Comparison of ENCODE assay signal across 13 cellular contexts in genomic region chr7:9488555-9488954, GRCh38.
DNase-seq lines count a peak whose midpoint lies in the region; FAIRE-seq and TF ChIP-seq lines count a peak whose summit lies in the region.
"Had no signal": no experiment of that assay in that cellular context is flagged by ENCODE, and none has a peak within 500 bp of the region (broad histone marks: within the 10 kb centered on the region; RNA-seq: fewer than 3 reads in every experiment).

No MANE protein-coding gene starts in this region.

- H4K20me1 ChIP-seq in fibroblast of lung (ENCODE audit: control insufficient read depth, extremely low read depth, insufficient read depth, low read length), result no peaks in the 10 kb centered on the region

- no peak overlapping the region for H3K4me3 ChIP-seq in fibroblast of lung (replicated peaks in 1 of 4; ENCODE audit: control extremely low read depth in 1 of 4, insufficient read depth in 1 of 4, low read depth in 3 of 4, low read length in 4 of 4)

- H3K4me1 ChIP-seq in fibroblast of lung (ENCODE audit: control insufficient read depth, extremely low read depth, insufficient read depth, low read length), result no peaks in the 10 kb centered on the region

- FAIRE-seq in RCC 7860 (lab: Jason Lieb, UNC), result peak; percentile 82
- FAIRE-seq: small intestine had no signal

- no peak for TF ChIP-seq CTCF in fibroblast of lung (conservative IDR thresholded peaks at IDR 0.05 in 1 of 2, IDR thresholded peaks at IDR 0.05 in 1 of 2; ENCODE audit: low read depth in 1 of 2, low read length in 2 of 2)

- H2AFZ ChIP-seq in fibroblast of lung (ENCODE audit: low read length), result no peak overlapping the region

- H3K9ac ChIP-seq in fibroblast of lung (ENCODE audit: insufficient read depth, low read length), result no peak overlapping the region

- H3K27me3 ChIP-seq in fibroblast of lung (ENCODE audit: control insufficient read depth, insufficient read depth, low read length), result no peaks in the 10 kb centered on the region

- DNase-seq in A172 (ENCODE audit: low spot score), result peak; percentile 88
- peak; percentile 66 for DNase-seq in HCEC 1CT
- DNase-seq in RCC 7860 (ENCODE audit: low spot score), result peak; percentile 44
- peak; percentile 88 to 89 for DNase-seq in fibroblast of lung (ENCODE audit: low read depth in 2 of 2)
- no peak for DNase-seq in activated CD4-positive, CD25-positive, alpha-beta regulatory T cell treated with anti-CD3 and anti-CD28 coated beads, Interleukin-2, amount 50 U/mL, for 72 hours
- DNase-seq in NCI-H146 (lab: John Stamatoyannopoulos, UW), result no peak
- DNase-seq in GDM1 (lab: John Stamatoyannopoulos, UW), result no peak
- no peak for DNase-seq in activated gamma-delta T cell treated with Interleukin-2 at 50 U/mL for 16 hours
- DNase-seq: activated naive CD4-positive, alpha-beta T cell treated with Interleukin-2 at 50 U/mL for 16 hours; GOT3; Karpas-422; small intestine; stimulated activated naive B cell treated with anti-CD40 and anti-IgM and Interleukin-4, amounts not matched to agents 10 μg/mL and 1 μg/mL and 100 μg/mL, for 72 hours had no signal

- H3K36me3 ChIP-seq in fibroblast of lung (ENCODE audit: control insufficient read depth, insufficient read depth, low read length), result no peaks in the 10 kb centered on the region

- no peak overlapping the region for H3K4me2 ChIP-seq in fibroblast of lung (ENCODE audit: extremely low read depth, insufficient read depth, low read length)

- H3K79me2 ChIP-seq in fibroblast of lung (ENCODE audit: control insufficient read depth, insufficient read depth, low read length), result no peaks in the 10 kb centered on the region

- no peak overlapping the region for H3K27ac ChIP-seq in fibroblast of lung (ENCODE audit: insufficient read depth, low read length)

- no peaks in the 10 kb centered on the region for H3K9me3 ChIP-seq in fibroblast of lung (ENCODE audit: control insufficient read depth, insufficient read depth, low read depth, low read length)

Comparison
In these comparisons a context has a peak if more than half of its experiments do, and no peak if none do; other contexts are left out.
1. DNase-seq: peak in A172 (single experiment), HCEC 1CT (single experiment), RCC 7860 (single experiment) and fibroblast of lung (2 of 2); none in activated CD4-positive, CD25-positive, alpha-beta regulatory T cell treated with anti-CD3 and anti-CD28 coated beads, Interleukin-2, amount 50 U/mL, for 72 hours (single experiment), NCI-H146 (single experiment), GDM1 (single experiment) and activated gamma-delta T cell treated with Interleukin-2 at 50 U/mL for 16 hours (single experiment).